In the genomic region with DNA sequence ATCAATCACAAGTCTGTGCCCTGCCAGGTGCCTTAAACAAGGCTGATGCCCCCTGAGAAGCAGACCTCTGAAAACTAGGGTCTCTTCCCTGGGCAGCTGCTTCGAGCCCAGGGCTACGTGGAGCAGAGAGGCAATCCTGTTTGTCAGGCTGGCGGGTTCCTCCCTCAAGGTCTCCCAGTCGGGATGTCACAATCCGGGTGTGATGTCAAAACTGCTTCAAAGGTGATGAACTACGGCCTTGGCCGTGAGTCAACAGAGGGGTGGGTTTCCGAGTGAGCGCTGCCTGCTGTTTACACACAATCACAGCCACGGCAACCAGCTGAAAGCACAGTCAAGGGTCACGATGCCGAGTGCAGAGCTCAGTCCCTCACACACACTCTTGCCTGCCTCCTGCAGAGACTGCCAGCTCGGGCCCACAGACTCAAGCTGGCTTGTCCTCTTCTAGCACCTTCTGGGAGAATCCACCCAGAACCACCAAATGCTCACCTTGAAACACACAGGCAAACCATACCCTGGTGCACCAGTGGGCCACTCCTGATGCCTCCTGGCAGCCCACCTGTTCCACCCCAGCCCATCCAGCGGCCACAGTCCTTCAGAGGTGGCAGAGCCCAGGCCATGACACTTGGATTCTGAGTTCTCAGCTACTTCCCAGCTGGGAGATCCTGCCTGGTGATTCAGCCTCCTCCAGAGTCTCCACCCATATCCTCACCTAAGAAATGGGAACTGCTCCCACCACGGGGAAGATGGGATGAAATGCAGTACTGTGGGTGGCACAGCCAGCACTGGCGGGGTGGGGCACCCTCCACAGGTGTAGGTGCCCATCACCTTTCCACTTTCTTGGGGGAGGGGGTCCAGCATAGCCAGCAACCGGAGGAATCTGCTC, we compare ENCODE assay signal across 1 cellular context.
TF ChIP-seq lines count a peak whose summit lies in the region.

No MANE protein-coding gene starts in this region.

TF ChIP-seq in HepG2, 621 proteins besides CTCF, POLR2A, EP300 and RAD21 (continued from another document and continues in another):
- TF ChIP-seq, protein P1, sequence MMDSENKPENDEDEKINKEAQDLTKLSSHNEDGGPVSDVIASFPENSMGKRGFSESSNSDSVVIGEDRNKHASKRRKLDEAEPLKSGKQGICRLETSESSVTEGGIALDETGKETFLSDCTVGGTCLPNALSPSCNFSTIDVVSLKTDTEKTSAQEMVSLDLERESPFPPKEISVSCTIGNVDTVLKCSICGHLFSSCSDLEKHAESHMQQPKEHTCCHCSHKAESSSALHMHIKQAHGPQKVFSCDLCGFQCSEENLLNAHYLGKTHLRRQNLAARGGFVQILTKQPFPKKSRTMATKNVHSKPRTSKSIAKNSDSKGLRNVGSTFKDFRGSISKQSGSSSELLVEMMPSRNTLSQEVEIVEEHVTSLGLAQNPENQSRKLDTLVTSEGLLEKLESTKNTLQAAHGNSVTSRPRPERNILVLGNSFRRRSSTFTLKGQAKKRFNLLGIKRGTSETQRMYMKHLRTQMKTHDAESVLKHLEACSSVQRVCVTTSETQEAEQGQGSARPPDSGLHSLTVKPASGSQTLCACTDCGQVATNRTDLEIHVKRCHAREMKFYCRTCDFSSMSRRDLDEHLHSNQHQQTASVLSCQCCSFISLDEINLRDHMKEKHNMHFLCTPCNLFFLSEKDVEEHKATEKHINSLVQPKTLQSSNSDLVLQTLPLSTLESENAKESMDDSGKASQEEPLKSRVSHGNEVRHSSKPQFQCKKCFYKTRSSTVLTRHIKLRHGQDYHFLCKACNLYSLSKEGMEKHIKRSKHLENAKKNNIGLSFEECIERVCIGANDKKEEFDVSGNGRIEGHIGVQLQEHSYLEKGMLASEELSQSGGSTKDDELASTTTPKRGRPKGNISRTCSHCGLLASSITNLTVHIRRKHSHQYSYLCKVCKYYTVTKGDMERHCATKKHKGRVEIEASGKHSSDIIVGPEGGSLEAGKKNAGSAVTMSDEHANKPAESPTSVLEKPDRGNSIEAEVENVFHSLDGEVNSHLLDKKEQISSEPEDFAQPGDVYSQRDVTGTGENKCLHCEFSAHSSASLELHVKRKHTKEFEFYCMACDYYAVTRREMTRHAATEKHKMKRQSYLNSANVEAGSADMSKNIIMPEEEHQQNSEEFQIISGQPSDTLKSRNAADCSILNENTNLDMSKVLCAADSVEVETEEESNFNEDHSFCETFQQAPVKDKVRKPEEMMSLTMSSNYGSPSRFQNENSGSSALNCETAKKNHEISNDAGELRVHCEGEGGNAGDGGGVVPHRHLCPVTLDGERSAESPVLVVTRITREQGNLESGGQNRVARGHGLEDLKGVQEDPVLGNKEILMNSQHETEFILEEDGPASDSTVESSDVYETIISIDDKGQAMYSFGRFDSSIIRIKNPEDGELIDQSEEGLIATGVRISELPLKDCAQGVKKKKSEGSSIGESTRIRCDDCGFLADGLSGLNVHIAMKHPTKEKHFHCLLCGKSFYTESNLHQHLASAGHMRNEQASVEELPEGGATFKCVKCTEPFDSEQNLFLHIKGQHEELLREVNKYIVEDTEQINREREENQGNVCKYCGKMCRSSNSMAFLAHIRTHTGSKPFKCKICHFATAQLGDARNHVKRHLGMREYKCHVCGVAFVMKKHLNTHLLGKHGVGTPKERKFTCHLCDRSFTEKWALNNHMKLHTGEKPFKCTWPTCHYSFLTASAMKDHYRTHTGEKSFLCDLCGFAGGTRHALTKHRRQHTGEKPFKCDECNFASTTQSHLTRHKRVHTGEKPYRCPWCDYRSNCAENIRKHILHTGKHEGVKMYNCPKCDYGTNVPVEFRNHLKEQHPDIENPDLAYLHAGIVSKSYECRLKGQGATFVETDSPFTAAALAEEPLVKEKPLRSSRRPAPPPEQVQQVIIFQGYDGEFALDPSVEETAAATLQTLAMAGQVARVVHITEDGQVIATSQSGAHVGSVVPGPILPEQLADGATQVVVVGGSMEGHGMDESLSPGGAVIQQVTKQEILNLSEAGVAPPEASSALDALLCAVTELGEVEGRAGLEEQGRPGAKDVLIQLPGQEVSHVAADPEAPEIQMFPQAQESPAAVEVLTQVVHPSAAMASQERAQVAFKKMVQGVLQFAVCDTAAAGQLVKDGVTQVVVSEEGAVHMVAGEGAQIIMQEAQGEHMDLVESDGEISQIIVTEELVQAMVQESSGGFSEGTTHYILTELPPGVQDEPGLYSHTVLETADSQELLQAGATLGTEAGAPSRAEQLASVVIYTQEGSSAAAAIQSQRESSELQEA (CRISPR knock-in tag; IDR thresholded peaks at IDR 0.05; ENCODE audit: not compliant biosample characterization) = peak; percentile 51
- TF ChIP-seq ZNF883 (CRISPR knock-in tag; IDR thresholded peaks at IDR 0.05; ENCODE audit: not compliant biosample characterization) = peak; percentile 37
- peak; percentile 98 for TF ChIP-seq NCOA2 (CRISPR knock-in tag; IDR thresholded peaks at IDR 0.05)
- TF ChIP-seq NFE2L1 (CRISPR knock-in tag; IDR thresholded peaks at IDR 0.05; ENCODE audit: borderline replicate concordance) = no peak
- TF ChIP-seq ZNF558 (CRISPR knock-in tag; IDR thresholded peaks at IDR 0.05; ENCODE audit: borderline replicate concordance) = peak; percentile 80; the same call in 1 of the 2 replicates
- TF ChIP-seq, protein P2, sequence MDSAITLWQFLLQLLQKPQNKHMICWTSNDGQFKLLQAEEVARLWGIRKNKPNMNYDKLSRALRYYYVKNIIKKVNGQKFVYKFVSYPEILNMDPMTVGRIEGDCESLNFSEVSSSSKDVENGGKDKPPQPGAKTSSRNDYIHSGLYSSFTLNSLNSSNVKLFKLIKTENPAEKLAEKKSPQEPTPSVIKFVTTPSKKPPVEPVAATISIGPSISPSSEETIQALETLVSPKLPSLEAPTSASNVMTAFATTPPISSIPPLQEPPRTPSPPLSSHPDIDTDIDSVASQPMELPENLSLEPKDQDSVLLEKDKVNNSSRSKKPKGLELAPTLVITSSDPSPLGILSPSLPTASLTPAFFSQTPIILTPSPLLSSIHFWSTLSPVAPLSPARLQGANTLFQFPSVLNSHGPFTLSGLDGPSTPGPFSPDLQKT (CRISPR knock-in tag; IDR thresholded peaks at IDR 0.05; ENCODE audit: borderline replicate concordance) = no peak
- TF ChIP-seq, protein P3, sequence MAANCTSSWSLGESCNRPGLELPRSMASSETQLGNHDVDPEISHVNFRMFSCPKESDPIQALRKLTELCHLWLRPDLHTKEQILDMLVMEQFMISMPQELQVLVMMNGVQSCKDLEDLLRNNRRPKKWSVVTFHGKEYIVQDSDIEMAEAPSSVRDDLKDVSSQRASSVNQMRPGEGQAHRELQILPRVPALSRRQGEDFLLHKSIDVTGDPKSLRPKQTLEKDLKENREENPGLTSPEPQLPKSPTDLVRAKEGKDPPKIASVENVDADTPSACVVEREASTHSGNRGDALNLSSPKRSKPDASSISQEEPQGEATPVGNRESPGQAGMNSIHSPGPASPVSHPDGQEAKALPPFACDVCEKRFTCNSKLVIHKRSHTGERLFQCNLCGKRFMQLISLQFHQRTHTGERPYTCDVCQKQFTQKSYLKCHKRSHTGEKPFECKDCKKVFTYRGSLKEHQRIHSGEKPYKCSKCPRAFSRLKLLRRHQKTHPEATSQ (CRISPR knock-in tag; IDR thresholded peaks at IDR 0.05; ENCODE audit: borderline replicate concordance) = no peak
- TF ChIP-seq ZFP37 (CRISPR knock-in tag; IDR thresholded peaks at IDR 0.05; ENCODE audit: borderline replicate concordance) = no peak
- TF ChIP-seq NFE2 (CRISPR knock-in tag; IDR thresholded peaks at IDR 0.05) = no peak
- TF ChIP-seq NFE2L2 (IDR thresholded peaks at IDR 0.05; ENCODE audit: low read length) = no peak
- TF ChIP-seq ZNF235 (CRISPR knock-in tag; IDR thresholded peaks at IDR 0.05; ENCODE audit: borderline replicate concordance) = no peak
- peak; percentile 92 for TF ChIP-seq ZNF264 (CRISPR knock-in tag; IDR thresholded peaks at IDR 0.05)
- peak; percentile 39 for TF ChIP-seq SMC3 (IDR thresholded peaks at IDR 0.05; ENCODE audit: low read length)
- TF ChIP-seq ZNF335 (CRISPR knock-in tag; IDR thresholded peaks at IDR 0.05) = peak; percentile 88
- peak; percentile 96 for TF ChIP-seq CREM (IDR thresholded peaks at IDR 0.05)
- TF ChIP-seq CREM (CRISPR knock-in tag; IDR thresholded peaks at IDR 0.05) = 0 out of 2 replicates have a peak, but pooled peaks have one; percentile 40
- no peak; the same call in 1 of the 2 replicates for TF ChIP-seq ZNF510 (CRISPR knock-in tag; IDR thresholded peaks at IDR 0.05; ENCODE audit: low read depth)
- peak; percentile 55; the same call in 1 of the 2 replicates for TF ChIP-seq AHR (CRISPR knock-in tag; IDR thresholded peaks at IDR 0.05)
- peak; percentile 93; the same call in 1 of the 2 replicates for TF ChIP-seq ZMAT3 (CRISPR knock-in tag; conservative IDR thresholded peaks at IDR 0.05)
- TF ChIP-seq, protein P4, sequence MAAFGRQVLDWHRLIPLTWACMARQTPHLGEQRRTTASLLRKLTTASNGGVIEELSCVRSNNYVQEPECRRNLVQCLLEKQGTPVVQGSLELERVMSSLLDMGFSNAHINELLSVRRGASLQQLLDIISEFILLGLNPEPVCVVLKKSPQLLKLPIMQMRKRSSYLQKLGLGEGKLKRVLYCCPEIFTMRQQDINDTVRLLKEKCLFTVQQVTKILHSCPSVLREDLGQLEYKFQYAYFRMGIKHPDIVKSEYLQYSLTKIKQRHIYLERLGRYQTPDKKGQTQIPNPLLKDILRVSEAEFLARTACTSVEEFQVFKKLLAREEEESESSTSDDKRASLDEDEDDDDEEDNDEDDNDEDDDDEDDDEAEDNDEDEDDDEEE (CRISPR knock-in tag; IDR thresholded peaks at IDR 0.05) = no peak
- peak; percentile 92; the same call in 1 of the 2 replicates for TF ChIP-seq ZNF34 (CRISPR knock-in tag; IDR thresholded peaks at IDR 0.05; ENCODE audit: borderline replicate concordance)
- TF ChIP-seq ZBTB3 (CRISPR knock-in tag; IDR thresholded peaks at IDR 0.05; ENCODE audit: borderline replicate concordance, low read depth) = peak; percentile 92; the same call in 1 of the 2 replicates
- no peak for TF ChIP-seq NBN (conservative IDR thresholded peaks at IDR 0.05)
- no peak for TF ChIP-seq FOXM1 (CRISPR knock-in tag; IDR thresholded peaks at IDR 0.05)
- TF ChIP-seq ZSCAN25 (CRISPR knock-in tag; IDR thresholded peaks at IDR 0.05) = peak; percentile 97
- TF ChIP-seq ZNF496 (CRISPR knock-in tag; IDR thresholded peaks at IDR 0.05; ENCODE audit: insufficient replicate concordance) = no peak
- TF ChIP-seq HNRNPK (IDR thresholded peaks at IDR 0.05; ENCODE audit: low read depth, low read length, poor library complexity, severe bottlenecking) = no peak
- TF ChIP-seq, protein P5, sequence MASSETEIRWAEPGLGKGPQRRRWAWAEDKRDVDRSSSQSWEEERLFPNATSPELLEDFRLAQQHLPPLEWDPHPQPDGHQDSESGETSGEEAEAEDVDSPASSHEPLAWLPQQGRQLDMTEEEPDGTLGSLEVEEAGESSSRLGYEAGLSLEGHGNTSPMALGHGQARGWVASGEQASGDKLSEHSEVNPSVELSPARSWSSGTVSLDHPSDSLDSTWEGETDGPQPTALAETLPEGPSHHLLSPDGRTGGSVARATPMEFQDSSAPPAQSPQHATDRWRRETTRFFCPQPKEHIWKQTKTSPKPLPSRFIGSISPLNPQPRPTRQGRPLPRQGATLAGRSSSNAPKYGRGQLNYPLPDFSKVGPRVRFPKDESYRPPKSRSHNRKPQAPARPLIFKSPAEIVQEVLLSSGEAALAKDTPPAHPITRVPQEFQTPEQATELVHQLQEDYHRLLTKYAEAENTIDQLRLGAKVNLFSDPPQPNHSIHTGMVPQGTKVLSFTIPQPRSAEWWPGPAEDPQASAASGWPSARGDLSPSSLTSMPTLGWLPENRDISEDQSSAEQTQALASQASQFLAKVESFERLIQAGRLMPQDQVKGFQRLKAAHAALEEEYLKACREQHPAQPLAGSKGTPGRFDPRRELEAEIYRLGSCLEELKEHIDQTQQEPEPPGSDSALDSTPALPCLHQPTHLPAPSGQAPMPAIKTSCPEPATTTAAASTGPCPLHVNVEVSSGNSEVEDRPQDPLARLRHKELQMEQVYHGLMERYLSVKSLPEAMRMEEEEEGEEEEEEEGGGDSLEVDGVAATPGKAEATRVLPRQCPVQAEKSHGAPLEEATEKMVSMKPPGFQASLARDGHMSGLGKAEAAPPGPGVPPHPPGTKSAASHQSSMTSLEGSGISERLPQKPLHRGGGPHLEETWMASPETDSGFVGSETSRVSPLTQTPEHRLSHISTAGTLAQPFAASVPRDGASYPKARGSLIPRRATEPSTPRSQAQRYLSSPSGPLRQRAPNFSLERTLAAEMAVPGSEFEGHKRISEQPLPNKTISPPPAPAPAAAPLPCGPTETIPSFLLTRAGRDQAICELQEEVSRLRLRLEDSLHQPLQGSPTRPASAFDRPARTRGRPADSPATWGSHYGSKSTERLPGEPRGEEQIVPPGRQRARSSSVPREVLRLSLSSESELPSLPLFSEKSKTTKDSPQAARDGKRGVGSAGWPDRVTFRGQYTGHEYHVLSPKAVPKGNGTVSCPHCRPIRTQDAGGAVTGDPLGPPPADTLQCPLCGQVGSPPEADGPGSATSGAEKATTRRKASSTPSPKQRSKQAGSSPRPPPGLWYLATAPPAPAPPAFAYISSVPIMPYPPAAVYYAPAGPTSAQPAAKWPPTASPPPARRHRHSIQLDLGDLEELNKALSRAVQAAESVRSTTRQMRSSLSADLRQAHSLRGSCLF (CRISPR knock-in tag; IDR thresholded peaks at IDR 0.05; ENCODE audit: borderline replicate concordance) = no peak
- TF ChIP-seq, protein P6, sequence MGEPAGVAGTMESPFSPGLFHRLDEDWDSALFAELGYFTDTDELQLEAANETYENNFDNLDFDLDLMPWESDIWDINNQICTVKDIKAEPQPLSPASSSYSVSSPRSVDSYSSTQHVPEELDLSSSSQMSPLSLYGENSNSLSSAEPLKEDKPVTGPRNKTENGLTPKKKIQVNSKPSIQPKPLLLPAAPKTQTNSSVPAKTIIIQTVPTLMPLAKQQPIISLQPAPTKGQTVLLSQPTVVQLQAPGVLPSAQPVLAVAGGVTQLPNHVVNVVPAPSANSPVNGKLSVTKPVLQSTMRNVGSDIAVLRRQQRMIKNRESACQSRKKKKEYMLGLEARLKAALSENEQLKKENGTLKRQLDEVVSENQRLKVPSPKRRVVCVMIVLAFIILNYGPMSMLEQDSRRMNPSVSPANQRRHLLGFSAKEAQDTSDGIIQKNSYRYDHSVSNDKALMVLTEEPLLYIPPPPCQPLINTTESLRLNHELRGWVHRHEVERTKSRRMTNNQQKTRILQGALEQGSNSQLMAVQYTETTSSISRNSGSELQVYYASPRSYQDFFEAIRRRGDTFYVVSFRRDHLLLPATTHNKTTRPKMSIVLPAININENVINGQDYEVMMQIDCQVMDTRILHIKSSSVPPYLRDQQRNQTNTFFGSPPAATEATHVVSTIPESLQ (CRISPR knock-in tag; conservative IDR thresholded peaks at IDR 0.05) = peak; percentile 89; the same call in 1 of the 2 replicates
- TF ChIP-seq AGO1 (IDR thresholded peaks at IDR 0.05; ENCODE audit: low read depth, low read length, poor library complexity, severe bottlenecking) = no peak
- TF ChIP-seq ZNF121 (CRISPR knock-in tag; IDR thresholded peaks at IDR 0.05) = peak; percentile 75
